Comparison of ENCODE assay signal across 8 cellular contexts in the genomic region with DNA sequence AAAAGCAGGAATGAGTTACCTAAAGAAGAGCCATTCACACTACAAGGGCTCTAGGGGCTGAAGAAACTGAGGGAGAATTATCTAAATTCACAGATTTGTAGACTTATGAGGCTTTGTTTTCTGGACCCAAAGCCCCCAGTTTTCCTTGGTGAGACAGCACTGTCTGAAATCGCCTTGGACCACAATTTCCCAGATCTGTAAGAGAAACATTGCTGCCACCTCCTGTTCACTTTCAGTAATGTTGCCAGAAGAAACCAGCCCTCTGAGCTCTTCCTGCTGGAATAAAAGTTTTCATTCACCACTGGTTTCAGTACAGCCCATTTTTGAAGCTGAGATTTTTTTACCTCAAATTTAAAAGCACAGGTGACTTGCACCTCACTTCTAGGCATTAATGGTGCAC.
A peak's percentile ranks its signal among the peaks of the same experiment; 100 is the strongest.
DNase-seq lines count a peak whose midpoint lies in the region; ATAC-seq and TF ChIP-seq lines count a peak whose summit lies in the region.

No MANE protein-coding gene starts in this region.

- DNase-seq in NOMO-1 treated with DMSO at 0.1 percent for 48 hours (lab: John Stamatoyannopoulos, UW; ENCODE audit: unreplicated experiment) (peak; percentile 23), NOMO-1 treated with dmso at 0.1 percent for 144 hours (lab: John Stamatoyannopoulos, UW; ENCODE audit: unreplicated experiment) (no peak), NCI-H446 treated with DMSO at 0.1 percent for 48 hours (lab: John Stamatoyannopoulos, UW) (peak; percentile 26), brain microvascular endothelial cell (peak; percentile 57), iris pigment epithelial cell (ENCODE audit: low read depth) (peak; percentile 70), substantia nigra (lab: John Stamatoyannopoulos, UW) (peak in 36 of 49 donors; percentile 2 to 73 (median 29))
- DNase-seq in activated naive CD4-positive, alpha-beta T cell (lab: John Stamatoyannopoulos, UW): no peak

- in situ Hi-C loops in brain microvascular endothelial cell (cut with HindIII; ENCODE audit: low pct_ligation_motif_present, low sequenced_read_pairs): no loop called here

- no peaks in the 10 kb centered on the region for H3K27me3 ChIP-seq in brain microvascular endothelial cell (replicated peaks)

- no peaks in the 10 kb centered on the region for H3K36me3 ChIP-seq in brain microvascular endothelial cell (replicated peaks)

- TF ChIP-seq CTCF in brain microvascular endothelial cell (IDR thresholded peaks at IDR 0.05; ENCODE audit: low read depth, low read length, missing control alignments): peak; percentile 74

- H3K4me3 ChIP-seq in brain microvascular endothelial cell (ENCODE audit: low read depth, low read length): no peak overlapping the region

- peak; percentile 49 for ATAC-seq in HG02981 (IDR thresholded peaks at IDR 0.05; ENCODE audit: unreplicated experiment)

- H3K27ac ChIP-seq in brain microvascular endothelial cell: no peak overlapping the region
- H3K27ac ChIP-seq in substantia nigra (ENCODE audit: low read depth, low read length, poor library complexity, severe bottlenecking): no peak overlapping the region

Comparison
In these comparisons a context has a peak if more than half of its experiments do, and no peak if none do; other contexts are left out.
1. DNase-seq: peak in NOMO-1 treated with DMSO at 0.1 percent for 48 hours (single experiment), NCI-H446 treated with DMSO at 0.1 percent for 48 hours (single experiment), brain microvascular endothelial cell (single experiment), iris pigment epithelial cell (single experiment) and substantia nigra (36 of 49); none in NOMO-1 treated with dmso at 0.1 percent for 144 hours (single experiment) and activated naive CD4-positive, alpha-beta T cell (0 of 4).